29 cellular contexts compared by ENCODE assay signal in genomic region chr12:132258543-132258942, GRCh38.
"Had no signal": no experiment of that assay in that cellular context is flagged by ENCODE, and none has a peak within 500 bp of the region (broad histone marks: within the 10 kb centered on the region; RNA-seq: fewer than 3 reads in every experiment).

No MANE protein-coding gene starts in this region.

- H3K27ac ChIP-seq: ascending aorta, breast epithelium, cardiac muscle cell, esophagus muscularis mucosa, foreskin keratinocyte, gastrocnemius medialis had no signal

- DNase-seq: activated CD4-positive, alpha-beta memory T cell treated with anti-CD3 and anti-CD28 coated beads, Interleukin-2, amount 10 ng/mL, durations not matched to agents 7 days and 5 days; activated CD4-positive, alpha-beta T cell treated with anti-CD3 and anti-CD28 coated beads for 36 hours; activated CD4-positive, alpha-beta T cell treated with anti-CD3 and anti-CD28 coated beads, Interleukin-2, amount 10 ng/mL, durations not matched to agents 7 days and 5 days; activated CD4-positive, alpha-beta T cell treated with anti-CD3 and anti-CD28 coated beads, Interleukin-2, amount 50 U/mL, for 4 hours; activated CD4-positive, CD25-positive, alpha-beta regulatory T cell; activated CD4-positive, CD25-positive, alpha-beta regulatory T cell treated with anti-CD3 and anti-CD28 coated beads, Interleukin-2, amount 50 U/mL, for 72 hours; activated CD8-positive, alpha-beta memory T cell treated with anti-CD3 and anti-CD28 coated beads, Interleukin-2, amount 50 U/mL, for 48 hours; activated gamma-delta T cell; activated naive CD4-positive, alpha-beta T cell; activated naive CD4-positive, alpha-beta T cell treated with anti-CD3 and anti-CD28 coated beads, Interleukin-2, amount 10 ng/mL, durations not matched to agents 7 days and 5 days; activated naive CD8-positive, alpha-beta T cell treated with anti-CD3 and anti-CD28 coated beads, Interleukin-2, amount 10 ng/mL, durations not matched to agents 7 days and 5 days; activated T-cell treated with anti-CD3 and anti-CD28 coated beads for 4 hours; activated T-cell treated with anti-CD3 and anti-CD28 coated beads, Interleukin-2, amount 50 U/mL, for 24 hours; activated T-cell treated with anti-CD3 and anti-CD28 coated beads, Interleukin-2, amount 50 U/mL, for 72 hours; cortex of kidney; dermis blood vessel endothelial cell; effector CD4-positive, alpha-beta T cell; effector memory CD8-positive, alpha-beta T cell; erythroblast; foreskin keratinocyte; gastrocnemius medialis; glutamatergic neuron; T-helper 2 cell had no signal

- H3K4me3 ChIP-seq: ascending aorta, breast epithelium, cardiac muscle cell, esophagus muscularis mucosa, gastrocnemius medialis had no signal

- H3K9me3 ChIP-seq: ascending aorta, breast epithelium, esophagus muscularis mucosa, gastrocnemius medialis had no signal

- H3K36me3 ChIP-seq: ascending aorta, breast epithelium, cardiac muscle cell, esophagus muscularis mucosa, gastrocnemius medialis had no signal

- H3K4me1 ChIP-seq: ascending aorta, breast epithelium, esophagus muscularis mucosa, foreskin keratinocyte, gastrocnemius medialis had no signal

- H3K27me3 ChIP-seq: ascending aorta, cardiac muscle cell, foreskin keratinocyte had no signal

- ATAC-seq: activated CD4-positive, alpha-beta T cell treated with anti-CD3 and anti-CD28 coated beads for 36 hours; activated naive CD4-positive, alpha-beta T cell treated with anti-CD3 and anti-CD28 coated beads, Interleukin-2, amount 50 U/mL, for 72 hours; activated T-cell treated with anti-CD3 and anti-CD28 coated beads, Interleukin-2, amount 50 U/mL, for 72 hours; effector memory CD8-positive, alpha-beta T cell; foreskin keratinocyte; gastrocnemius medialis had no signal

- FAIRE-seq: colon had no signal
